Comparison of ENCODE assay signal across 8 cellular contexts in genomic region chr7:76397409-76398183, GRCh38. TPM values are rescaled to one million over a fixed set of nuclear protein-coding genes. Genes with fewer than 3 reads are reported as not detected.
DNase-seq lines count a peak whose midpoint lies in the region; ATAC-seq lines count a peak whose summit lies in the region.

No MANE protein-coding gene starts in this region.

- peaks cover 11 to 17% of the 10 kb centered on the region in 2 donors for H3K4me1 Mint-ChIP-seq in natural killer cell treated with Interleukin-12 subunit alpha and Interleukin-12 subunit beta and Interleukin-15 and Interleukin-18, amount 100 ng/mL, for 72 hours (ENCODE audit: low read depth in 2 of 2)
- H3K4me1 Mint-ChIP-seq in stimulated activated naive CD8-positive, alpha-beta T cell treated with anti-CD3 and anti-CD28 coated beads, Interleukin-15, Interleukin-2, amounts not matched to agents 100 ng/mL and 50 ng/mL, for 24 hours (ENCODE audit: low read depth), result peaks cover 25% of the 10 kb centered on the region

- ATAC-seq in GM21723 (IDR thresholded peaks at IDR 0.05; ENCODE audit: unreplicated experiment) (peak; percentile 29), esophagus mucosa (peak; percentile 58), GM21825 (IDR thresholded peaks at IDR 0.05; ENCODE audit: unreplicated experiment) (no peak)
- peak; percentile 68 to 76 for ATAC-seq in natural killer cell treated with Interleukin-12 subunit alpha and Interleukin-12 subunit beta and Interleukin-15 and Interleukin-18, amount 100 ng/mL, for 72 hours

- DNase-seq in AG08396 (ENCODE audit: low spot score), result peak; percentile 89
- DNase-seq in NOMO-1 treated with DMSO at 0.1 percent for 48 hours (lab: John Stamatoyannopoulos, UW; ENCODE audit: unreplicated experiment), result peak; percentile 67
- peak; percentile 83 for DNase-seq in activated T-cell treated with anti-CD3 and anti-CD28 coated beads for 24 hours (ENCODE audit: low read depth)
- peak; percentile 83 for DNase-seq in natural killer cell treated with Interleukin-12 subunit alpha and Interleukin-12 subunit beta and Interleukin-15 and Interleukin-18, amount 100 ng/mL, for 72 hours (ENCODE audit: low spot score)

- peak overlapping the region; percentile 70 for H3K4me3 Mint-ChIP-seq in natural killer cell treated with Interleukin-12 subunit alpha and Interleukin-12 subunit beta and Interleukin-15 and Interleukin-18, amount 100 ng/mL, for 72 hours
- H3K4me3 Mint-ChIP-seq in stimulated activated naive CD8-positive, alpha-beta T cell treated with anti-CD3 and anti-CD28 coated beads, Interleukin-15, Interleukin-2, amounts not matched to agents 100 ng/mL and 50 ng/mL, for 24 hours, result peak overlapping the region; percentile 89

- H3K9me3 Mint-ChIP-seq in natural killer cell treated with Interleukin-12 subunit alpha and Interleukin-12 subunit beta and Interleukin-15 and Interleukin-18, amount 100 ng/mL, for 72 hours, result no peaks in the 10 kb centered on the region
- no peaks in the 10 kb centered on the region for H3K9me3 Mint-ChIP-seq in stimulated activated naive CD8-positive, alpha-beta T cell treated with anti-CD3 and anti-CD28 coated beads, Interleukin-15, Interleukin-2, amounts not matched to agents 100 ng/mL and 50 ng/mL, for 24 hours

- peak overlapping the region; percentile 6 to 13 for H3K27ac Mint-ChIP-seq in natural killer cell treated with Interleukin-12 subunit alpha and Interleukin-12 subunit beta and Interleukin-15 and Interleukin-18, amount 100 ng/mL, for 72 hours
- H3K27ac Mint-ChIP-seq in stimulated activated naive CD8-positive, alpha-beta T cell treated with anti-CD3 and anti-CD28 coated beads, Interleukin-15, Interleukin-2, amounts not matched to agents 100 ng/mL and 50 ng/mL, for 24 hours, result peak overlapping the region; percentile 92

- no peaks in the 10 kb centered on the region for H3K27me3 Mint-ChIP-seq in natural killer cell treated with Interleukin-12 subunit alpha and Interleukin-12 subunit beta and Interleukin-15 and Interleukin-18, amount 100 ng/mL, for 72 hours
- no peaks in the 10 kb centered on the region for H3K27me3 Mint-ChIP-seq in stimulated activated naive CD8-positive, alpha-beta T cell treated with anti-CD3 and anti-CD28 coated beads, Interleukin-15, Interleukin-2, amounts not matched to agents 100 ng/mL and 50 ng/mL, for 24 hours

- H3K36me3 Mint-ChIP-seq in natural killer cell treated with Interleukin-12 subunit alpha and Interleukin-12 subunit beta and Interleukin-15 and Interleukin-18, amount 100 ng/mL, for 72 hours, result no peaks in the 10 kb centered on the region
- no peaks in the 10 kb centered on the region for H3K36me3 Mint-ChIP-seq in stimulated activated naive CD8-positive, alpha-beta T cell treated with anti-CD3 and anti-CD28 coated beads, Interleukin-15, Interleukin-2, amounts not matched to agents 100 ng/mL and 50 ng/mL, for 24 hours (ENCODE audit: low read depth)

RNA-seq across cellular contexts. Expression of gene SSC4D, which starts 11.9 kb away (rescaled TPM):
- 0.92 TPM for total RNA-seq in esophagus mucosa
- under 1 TPM; 0.24 to 0.47 TPM for total RNA-seq in natural killer cell treated with Interleukin-12 subunit alpha and Interleukin-12 subunit beta and Interleukin-15 and Interleukin-18, amount 100 ng/mL, for 72 hours

RNA-seq across cellular contexts. Expression of gene ZP3, which starts 27.2 kb away (rescaled TPM):
- 19.8 TPM for total RNA-seq in esophagus mucosa
- total RNA-seq in natural killer cell treated with Interleukin-12 subunit alpha and Interleukin-12 subunit beta and Interleukin-15 and Interleukin-18, amount 100 ng/mL, for 72 hours, result 1 to 10 TPM in 1 of 2 donors, under 1 TPM in 1; 0.39 to 8.4 TPM

RNA-seq across cellular contexts. Expression of gene YWHAG, which starts 38.8 kb away (rescaled TPM):
- total RNA-seq in esophagus mucosa, result 86.9 TPM
- total RNA-seq in natural killer cell treated with Interleukin-12 subunit alpha and Interleukin-12 subunit beta and Interleukin-15 and Interleukin-18, amount 100 ng/mL, for 72 hours, result 100 to 1,000 TPM; 115 to 154 TPM
